In the genomic region with DNA sequence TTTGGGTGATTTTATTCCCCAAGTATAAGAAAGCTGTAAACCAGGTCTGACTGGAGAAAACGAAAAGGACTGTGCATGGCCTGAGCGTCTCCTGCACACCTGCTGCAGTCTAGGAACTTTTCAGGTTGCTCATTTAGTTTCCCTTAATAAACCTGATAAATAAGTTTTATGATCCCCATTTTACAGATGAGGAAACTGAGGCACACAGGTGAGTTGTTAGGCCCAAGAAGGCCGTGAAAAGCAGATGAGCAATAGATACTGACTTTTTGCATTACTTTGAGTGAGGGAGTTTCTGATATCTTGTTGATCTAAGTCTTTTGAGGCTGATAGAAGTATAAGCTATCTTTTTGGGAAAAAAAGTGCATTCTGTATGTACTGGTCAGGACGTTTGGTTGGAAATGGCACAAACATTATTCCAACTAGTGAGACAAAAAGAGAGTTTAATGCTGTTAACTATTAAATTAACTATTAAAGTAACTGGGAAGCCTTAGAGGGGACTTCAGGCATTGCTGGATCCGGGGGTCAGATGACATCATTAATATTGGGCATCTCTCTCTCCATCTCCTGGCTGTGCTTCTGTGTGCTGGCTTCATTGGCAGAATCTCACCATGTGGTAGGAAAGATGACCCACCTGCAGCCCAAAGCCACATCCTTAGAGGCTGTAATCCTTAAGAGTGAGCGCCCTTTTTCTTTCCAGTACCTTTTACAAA, we compare ENCODE assay signal across 22 cellular contexts.
DNase-seq lines count a peak whose midpoint lies in the region; ATAC-seq and TF ChIP-seq lines count a peak whose summit lies in the region.
"Had no signal": no experiment of that assay in that cellular context is flagged by ENCODE, and none has a peak within 500 bp of the region (broad histone marks: within the 10 kb centered on the region; RNA-seq: fewer than 3 reads in every experiment).

No MANE protein-coding gene starts in this region.

- H3K4me1 Mint-ChIP-seq in GM23338, result peaks cover 13% of the 10 kb centered on the region
- peaks cover 34% of the 10 kb centered on the region for H3K4me1 Mint-ChIP-seq in activated B cell treated with CpG ODN at 0.5 μM for 24 hours
- H3K4me1 Mint-ChIP-seq: activated CD4-positive, alpha-beta T cell treated with anti-CD3 and anti-CD28 coated beads, Interleukin-2, amount 10 ng/mL, durations not matched to agents 7 days and 5 days had no signal

- H3F3A ChIP-seq in GM23338 (replicated peaks; ENCODE audit: low read depth), result no peaks in the 10 kb centered on the region

- no peaks in the 10 kb centered on the region for H3K9me2 ChIP-seq in GM23338 (ENCODE audit: insufficient read depth)

- H3K4me2 ChIP-seq in BLaER1 treated with 17β-estradiol and CSF1 and Interleukin-3, amounts not matched to agents 10 nM and 100 nM, result peak overlapping the region; percentile 67 to 95 (median 84)
- H3K4me2 ChIP-seq in GM23338 (no peak overlapping the region), trophoblast cell (ENCODE audit: low read length) (no peak overlapping the region)

- H3K79me2 ChIP-seq in GM23338 (replicated peaks; ENCODE audit: insufficient read depth) (peaks cover 11% of the 10 kb centered on the region; the same call in 1 of the 2 replicates), trophoblast cell (ENCODE audit: control insufficient read depth, insufficient read depth, low read length, poor library complexity) (peaks cover 9% of the 10 kb centered on the region)

- no peak for TF ChIP-seq POLR2A in testis (IDR thresholded peaks at IDR 0.05)

- CTCF ChIA-PET in activated B cell treated with CpG ODN at 0.5 μM for 24 hours (lab: Charles Lee), result interaction anchor here (1.0 kb wide), 1 partner anchor 204 kb away, joined by 3 read pairs; no protein-coding TSS in a partner anchor

- no peak overlapping the region for H4K91ac ChIP-seq in trophoblast cell (ENCODE audit: low read depth, low read length)

- ATAC-seq in GM23338 (no peak), activated B cell treated with CpG ODN at 0.5 μM for 24 hours (ENCODE audit: low read depth) (no peak), HG03039 (IDR thresholded peaks at IDR 0.05; ENCODE audit: unreplicated experiment) (no peak)
- ATAC-seq: activated T-helper 17 cell treated with anti-CD3 and anti-CD28 coated beads, Interleukin-2, amount 50 U/mL, for 72 hours had no signal

- H4K12ac ChIP-seq in trophoblast cell (ENCODE audit: low read depth, low read length), result no peak overlapping the region

- H3K4me3 Mint-ChIP-seq in GM23338 (no peak overlapping the region), activated B cell treated with CpG ODN at 0.5 μM for 24 hours (no peak overlapping the region)
- H3K4me3 Mint-ChIP-seq: activated CD4-positive, alpha-beta T cell treated with anti-CD3 and anti-CD28 coated beads, Interleukin-2, amount 10 ng/mL, durations not matched to agents 7 days and 5 days; activated naive CD8-positive, alpha-beta T cell treated with anti-CD3 and anti-CD28 coated beads, Interleukin-2, amount 10 ng/mL, durations not matched to agents 7 days and 5 days; activated T-helper 17 cell treated with anti-CD3 and anti-CD28 coated beads, Interleukin-2, amount 50 U/mL, for 72 hours; brain; CD4-positive, CD25-positive, alpha-beta regulatory T cell had no signal

- H3K79me1 ChIP-seq in trophoblast cell (ENCODE audit: low read length), result peaks cover 16% of the 10 kb centered on the region

- H3K27me3 Mint-ChIP-seq in GM23338 (ENCODE audit: insufficient read depth, low read depth, poor library complexity) (peaks cover 6% of the 10 kb centered on the region), activated B cell treated with CpG ODN at 0.5 μM for 24 hours (no peaks in the 10 kb centered on the region)
- H3K27me3 Mint-ChIP-seq: activated CD4-positive, alpha-beta T cell treated with anti-CD3 and anti-CD28 coated beads, Interleukin-2, amount 10 ng/mL, durations not matched to agents 7 days and 5 days; activated naive CD8-positive, alpha-beta T cell treated with anti-CD3 and anti-CD28 coated beads, Interleukin-2, amount 10 ng/mL, durations not matched to agents 7 days and 5 days; activated T-helper 17 cell treated with anti-CD3 and anti-CD28 coated beads, Interleukin-2, amount 50 U/mL, for 72 hours; CD4-positive, CD25-positive, alpha-beta regulatory T cell had no signal

- no peak overlapping the region for H3K14ac ChIP-seq in trophoblast cell (ENCODE audit: low read length)

- H2AK5ac ChIP-seq in trophoblast cell (ENCODE audit: low read length), result no peak overlapping the region

- H4K8ac ChIP-seq in trophoblast cell (ENCODE audit: low read depth, low read length), result no peak overlapping the region

- peaks cover 42 to 57% (median 49%) of the 10 kb centered on the region in 10 experiments for H3K4me1 ChIP-seq in BLaER1 treated with 17β-estradiol and CSF1 and Interleukin-3, amounts not matched to agents 10 nM and 100 nM
- no peaks in the 10 kb centered on the region for H3K4me1 ChIP-seq in GM23338 (ENCODE audit: insufficient read depth)
- H3K4me1 ChIP-seq in trophoblast cell (ENCODE audit: control insufficient read depth in 1 of 2, insufficient read depth in 2 of 2, low read length in 2 of 2), result peaks cover 23 to 40% of the 10 kb centered on the region in 2 experiments
- peaks cover 4% of the 10 kb centered on the region for H3K4me1 ChIP-seq in testis

- H3K9me3 Mint-ChIP-seq in GM23338, result no peaks in the 10 kb centered on the region
- H3K9me3 Mint-ChIP-seq in activated B cell treated with CpG ODN at 0.5 μM for 24 hours, result no peaks in the 10 kb centered on the region
- H3K9me3 Mint-ChIP-seq: activated CD4-positive, alpha-beta T cell treated with anti-CD3 and anti-CD28 coated beads, Interleukin-2, amount 10 ng/mL, durations not matched to agents 7 days and 5 days; activated naive CD8-positive, alpha-beta T cell treated with anti-CD3 and anti-CD28 coated beads, Interleukin-2, amount 10 ng/mL, durations not matched to agents 7 days and 5 days; activated T-helper 17 cell treated with anti-CD3 and anti-CD28 coated beads, Interleukin-2, amount 50 U/mL, for 72 hours; CD4-positive, CD25-positive, alpha-beta regulatory T cell had no signal

- H3K4me3 ChIP-seq in BLaER1 treated with 17β-estradiol and CSF1 and Interleukin-3, amounts not matched to agents 10 nM and 100 nM, result no peak overlapping the region; a peak in 1 of 20 replicates
- H3K4me3 ChIP-seq in GM23338 (no peak overlapping the region), trophoblast cell (ENCODE audit: low read depth, low read length) (no peak overlapping the region), testis (no peak overlapping the region), foreskin fibroblast (ENCODE audit: low read depth in 1 of 2, low read length in 2 of 2) (no peak overlapping the region)
- H3K4me3 ChIP-seq: esophagus muscularis mucosa, SK-N-MC, stomach, upper lobe of right lung had no signal

- H2AFZ ChIP-seq in GM23338, result no peak overlapping the region
- no peak overlapping the region for H2AFZ ChIP-seq in trophoblast cell (ENCODE audit: insufficient read depth, low read length, poor library complexity)

- H3K23ac ChIP-seq in trophoblast cell (ENCODE audit: low read length), result no peak overlapping the region

- H3K36me3 Mint-ChIP-seq in GM23338 (ENCODE audit: low read depth) (peaks cover 25% of the 10 kb centered on the region), activated B cell treated with CpG ODN at 0.5 μM for 24 hours (ENCODE audit: low read depth) (peaks cover 51% of the 10 kb centered on the region)

- peak overlapping the region; percentile 23 for H2BK12ac ChIP-seq in trophoblast cell (ENCODE audit: low read length)

- H3K9me3 ChIP-seq in BLaER1 treated with 17β-estradiol and CSF1 and Interleukin-3, amounts not matched to agents 10 nM and 100 nM (replicated peaks in 1 of 11), result no peaks in the 10 kb centered on the region
- no peaks in the 10 kb centered on the region for H3K9me3 ChIP-seq in trophoblast cell (ENCODE audit: insufficient read depth, low read depth, low read length)
- H3K9me3 ChIP-seq in testis, result no peaks in the 10 kb centered on the region
- H3K9me3 ChIP-seq: esophagus muscularis mucosa, stomach, upper lobe of right lung had no signal

- peaks cover 94 to 100% (median 99%) of the 10 kb centered on the region in 11 experiments for H4K20me1 ChIP-seq in BLaER1 treated with 17β-estradiol and CSF1 and Interleukin-3, amounts not matched to agents 10 nM and 100 nM
- peaks cover 20% of the 10 kb centered on the region for H4K20me1 ChIP-seq in GM23338 (replicated peaks; ENCODE audit: insufficient read depth)

- no peak for TF ChIP-seq CTCF in GM23338 (conservative IDR thresholded peaks at IDR 0.05; ENCODE audit: low read depth in 2 of 2)
- no peak for TF ChIP-seq CTCF in activated B cell treated with CpG ODN at 0.5 μM for 24 hours (IDR thresholded peaks at IDR 0.05)
- TF ChIP-seq CTCF in testis (IDR thresholded peaks at IDR 0.05), result no peak
- TF ChIP-seq CTCF in foreskin fibroblast (IDR thresholded peaks at IDR 0.05; ENCODE audit: low read depth, low read length), result no peak

- H3K18ac ChIP-seq in trophoblast cell (ENCODE audit: low read length), result no peak overlapping the region

- H3K9ac ChIP-seq in BLaER1 treated with 17β-estradiol and CSF1 and Interleukin-3, amounts not matched to agents 10 nM and 100 nM, result peak overlapping the region in 6 of 11 experiments; percentile 1 to 71 (median 57); a peak in 6 of 22 replicates
- H3K9ac ChIP-seq in trophoblast cell (ENCODE audit: low read length), result no peak overlapping the region

- POLR2A ChIA-PET in activated B cell treated with CpG ODN at 0.5 μM for 24 hours (lab: Charles Lee), result interaction anchor here (2.1 kb wide), 1 partner anchor 163 kb away, joined by 5 read pairs; no protein-coding TSS in a partner anchor

- H2BK120ac ChIP-seq in trophoblast cell (ENCODE audit: insufficient read depth, low read length, poor library complexity), result no peak overlapping the region

- no peak overlapping the region for H3K27ac Mint-ChIP-seq in GM23338
- peak overlapping the region; percentile 71 for H3K27ac Mint-ChIP-seq in activated B cell treated with CpG ODN at 0.5 μM for 24 hours
- H3K27ac Mint-ChIP-seq: activated CD4-positive, alpha-beta T cell treated with anti-CD3 and anti-CD28 coated beads, Interleukin-2, amount 10 ng/mL, durations not matched to agents 7 days and 5 days; activated naive CD8-positive, alpha-beta T cell treated with anti-CD3 and anti-CD28 coated beads, Interleukin-2, amount 10 ng/mL, durations not matched to agents 7 days and 5 days; activated T-helper 17 cell treated with anti-CD3 and anti-CD28 coated beads, Interleukin-2, amount 50 U/mL, for 72 hours had no signal

- peak overlapping the region; percentile 43 for H2BK5ac ChIP-seq in trophoblast cell (ENCODE audit: low read depth, low read length, poor library complexity)

- peaks cover 45 to 79% (median 54%) of the 10 kb centered on the region in 11 experiments for H3K36me3 ChIP-seq in BLaER1 treated with 17β-estradiol and CSF1 and Interleukin-3, amounts not matched to agents 10 nM and 100 nM
- H3K36me3 ChIP-seq in GM23338 (ENCODE audit: insufficient read depth) (no peaks in the 10 kb centered on the region), trophoblast cell (ENCODE audit: control insufficient read depth in 1 of 2, insufficient read depth in 2 of 2, low read length in 2 of 2) (peaks cover 28 to 37% of the 10 kb centered on the region in 2 experiments), testis (ENCODE audit: low read depth, missing control alignments) (no peaks in the 10 kb centered on the region)
- H3K36me3 ChIP-seq: upper lobe of right lung had no signal

- no peak for DNase-seq in GM23338 (ENCODE audit: low spot score)
- DNase-seq in activated B cell treated with CpG ODN at 0.5 μM for 24 hours, result no peak
- DNase-seq in trophoblast cell, result no peak
- DNase-seq in testis, result no peak
- DNase-seq in foreskin fibroblast, result no peak
- DNase-seq in Ammon's horn (ENCODE audit: low spot score), result no peak
- DNase-seq: activated CD4-positive, alpha-beta T cell treated with anti-CD3 and anti-CD28 coated beads, Interleukin-2, amount 10 ng/mL, durations not matched to agents 7 days and 5 days; activated naive CD8-positive, alpha-beta T cell treated with anti-CD3 and anti-CD28 coated beads, Interleukin-2, amount 10 ng/mL, durations not matched to agents 7 days and 5 days; CD4-positive, CD25-positive, alpha-beta regulatory T cell; effector memory CD4-positive, alpha-beta T cell; NCI-H2171; NCI-H526; stimulated activated CD4-positive, alpha-beta T cell treated with anti-CD3 and anti-CD28 coated beads, Interleukin-12 subunit alpha, Interleukin-12 subunit beta, amount 100 ng/mL, for 4 hours; stimulated activated CD4-positive, alpha-beta T cell treated with anti-CD3 and anti-CD28 coated beads, Interleukin-4, amount 100 ng/mL, for 4 hours; stomach; upper lobe of right lung had no signal

- no CpG with 5 or more reads among the region's 6 CpGs for WGBS in trophoblast cell (ENCODE audit: extremely low coverage, insufficient coverage, insufficient read length)
- WGBS in testis, 2 donors, result 85 to 94% methylated on average over 6 of the region's 6 CpGs

- intact Hi-C loops in activated B cell treated with CpG ODN at 0.5 μM for 24 hours (cut with micrococcal nuclease) (loop anchor here (5.0 kb wide), 1 partner anchor 81 kb away; no protein-coding TSS in a partner anchor), testis (cut with DNase I; ENCODE audit: low total_unique reads) (no loop called here)

- H3K27ac ChIP-seq in BLaER1 treated with 17β-estradiol and CSF1 and Interleukin-3, amounts not matched to agents 10 nM and 100 nM, result peak overlapping the region in 6 of 11 experiments; percentile 57 to 79 (median 74); a peak in 11 of 22 replicates
- H3K27ac ChIP-seq in GM23338 (ENCODE audit: low read depth) (0 out of 2 replicates have a peak overlapping the region, but pooled peaks have one; percentile 33), trophoblast cell (ENCODE audit: low read depth, low read length) (peak overlapping the region; percentile 62), testis (no peak overlapping the region)
- H3K27ac ChIP-seq: SK-N-MC, upper lobe of right lung had no signal

- H3K27me3 ChIP-seq in BLaER1 treated with 17β-estradiol and CSF1 and Interleukin-3, amounts not matched to agents 10 nM and 100 nM, result no peaks in the 10 kb centered on the region
- H3K27me3 ChIP-seq in GM23338 (ENCODE audit: insufficient read depth) (no peaks in the 10 kb centered on the region), trophoblast cell (ENCODE audit: insufficient read depth, low read length) (no peaks in the 10 kb centered on the region), testis (no peaks in the 10 kb centered on the region)
- H3K27me3 ChIP-seq: esophagus muscularis mucosa, stomach, upper lobe of right lung had no signal

- H3K4ac ChIP-seq in trophoblast cell (ENCODE audit: low read depth, low read length), result no peak overlapping the region

Comparison
In these comparisons a context has a peak if more than half of its experiments do, and no peak if none do; other contexts are left out.
1. H3K27ac ChIP-seq: peak in BLaER1 treated with 17β-estradiol and CSF1 and Interleukin-3, amounts not matched to agents 10 nM and 100 nM (6 of 11), GM23338 (single experiment) and trophoblast cell (single experiment); none in testis (0 of 2).
2. H3K4me2 ChIP-seq: peak in BLaER1 treated with 17β-estradiol and CSF1 and Interleukin-3, amounts not matched to agents 10 nM and 100 nM (11 of 11); none in GM23338 (single experiment) and trophoblast cell (single experiment).